ENCODE assay signal across 9 cellular contexts in the genomic region with DNA sequence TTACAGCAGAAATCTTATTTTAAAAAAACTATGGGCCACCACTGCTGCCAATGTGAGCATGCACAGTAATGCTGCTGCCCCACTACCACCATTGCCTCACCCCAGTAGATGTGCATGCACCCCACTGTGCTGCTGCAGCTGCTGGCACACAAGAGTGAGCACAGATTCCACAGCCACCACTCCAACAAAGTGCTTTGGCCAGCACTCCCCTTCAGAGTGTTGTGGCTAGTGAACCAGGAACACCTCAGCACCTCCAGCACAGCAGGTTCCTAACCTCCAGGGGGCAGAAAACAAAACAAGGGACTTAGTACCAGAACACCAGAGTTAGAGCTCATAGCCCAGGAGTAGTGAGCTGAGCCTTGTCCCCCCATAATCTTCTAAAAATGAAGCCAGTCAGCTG.
DNase-seq lines count a peak whose midpoint lies in the region; ATAC-seq and TF ChIP-seq lines count a peak whose summit lies in the region.
"Had no signal": no experiment of that assay in that cellular context is flagged by ENCODE, and none has a peak within 500 bp of the region (broad histone marks: within the 10 kb centered on the region; RNA-seq: fewer than 3 reads in every experiment).

No MANE protein-coding gene starts in this region.

- POLR2A ChIA-PET in Caco-2 (lab: Charles Lee): no interaction called here

- ATAC-seq in GM19324 (IDR thresholded peaks at IDR 0.05; ENCODE audit: low FRiP score, unreplicated experiment): peak; percentile 74
- peak; percentile 78 for ATAC-seq in HG02973 (IDR thresholded peaks at IDR 0.05; ENCODE audit: unreplicated experiment)
- ATAC-seq: stimulated activated memory B cell treated with anti-CD40 and anti-IgM and Interleukin-4, amounts not matched to agents 10 μg/mL and 1 μg/mL and 100 μg/mL, for 72 hours had no signal

- H3K27ac Mint-ChIP-seq in Caco-2 (ENCODE audit: unreplicated experiment): peak overlapping the region; percentile 20
- H3K27ac Mint-ChIP-seq: stimulated activated memory B cell treated with anti-CD40 and anti-IgM and Interleukin-4, amounts not matched to agents 10 μg/mL and 1 μg/mL and 100 μg/mL, for 72 hours had no signal

- CTCF ChIA-PET in Caco-2 (lab: Charles Lee): no interaction called here

- TF ChIP-seq CTCF in Caco-2 (IDR thresholded peaks at IDR 0.05; ENCODE audit: insufficient read depth in 1 of 2, low read depth in 1 of 2, low read length in 1 of 2, severe bottlenecking in 1 of 2, unreplicated experiment in 1 of 2): no peak

- no peaks in the 10 kb centered on the region for H3K27me3 ChIP-seq in Caco-2 (replicated peaks; ENCODE audit: control insufficient read depth, insufficient read depth, low read length)

- no peaks in the 10 kb centered on the region for H3K36me3 ChIP-seq in Caco-2 (ENCODE audit: control insufficient read depth, insufficient read depth, low read length)

- H3K9me3 ChIP-seq in Caco-2: no peaks in the 10 kb centered on the region

- no TSS peak for BruUV-seq in Caco-2 (replicated peaks; lab: Mats Ljungman, UMichigan)

- peaks cover 26% of the 10 kb centered on the region for H3K4me1 Mint-ChIP-seq in Caco-2 (ENCODE audit: low read depth, unreplicated experiment)

- H3K27me3 Mint-ChIP-seq in Caco-2 (ENCODE audit: insufficient read depth, unreplicated experiment): no peaks in the 10 kb centered on the region

- H3K4me3 ChIP-seq in Caco-2 (ENCODE audit: low read depth, low read length): no peak overlapping the region

- no peaks in the 10 kb centered on the region for H3K36me3 Mint-ChIP-seq in Caco-2 (ENCODE audit: insufficient read depth, unreplicated experiment)
- H3K36me3 Mint-ChIP-seq: stimulated activated memory B cell treated with anti-CD40 and anti-IgM and Interleukin-4, amounts not matched to agents 10 μg/mL and 1 μg/mL and 100 μg/mL, for 72 hours had no signal

- H3K4me1 ChIP-seq in Caco-2: peaks cover 16% of the 10 kb centered on the region

- DNase-seq in Caco-2 (no peak), RPMI8226 (peak; percentile 16), NCI-H2196 treated with DMSO at 0.1 percent for 48 hours (lab: John Stamatoyannopoulos, UW; ENCODE audit: unreplicated experiment) (no peak), SIG-M5 (lab: John Stamatoyannopoulos, UW) (no peak), C1 segment of cervical spinal cord (lab: John Stamatoyannopoulos, UW) (no peak), UCSD-AML1 (lab: John Stamatoyannopoulos, UW; ENCODE audit: unreplicated experiment) (no peak)

- H3K9me3 Mint-ChIP-seq in Caco-2 (ENCODE audit: unreplicated experiment): peaks cover 20% of the 10 kb centered on the region
- H3K9me3 Mint-ChIP-seq: stimulated activated memory B cell treated with anti-CD40 and anti-IgM and Interleukin-4, amounts not matched to agents 10 μg/mL and 1 μg/mL and 100 μg/mL, for 72 hours had no signal

- intact Hi-C loops in Caco-2 (cut with micrococcal nuclease; ENCODE audit: unreplicated experiment): no loop called here

- no peak overlapping the region for H3K4me3 Mint-ChIP-seq in Caco-2 (ENCODE audit: unreplicated experiment)
- H3K4me3 Mint-ChIP-seq: stimulated activated memory B cell treated with anti-CD40 and anti-IgM and Interleukin-4, amounts not matched to agents 10 μg/mL and 1 μg/mL and 100 μg/mL, for 72 hours had no signal
